In the genomic region with DNA sequence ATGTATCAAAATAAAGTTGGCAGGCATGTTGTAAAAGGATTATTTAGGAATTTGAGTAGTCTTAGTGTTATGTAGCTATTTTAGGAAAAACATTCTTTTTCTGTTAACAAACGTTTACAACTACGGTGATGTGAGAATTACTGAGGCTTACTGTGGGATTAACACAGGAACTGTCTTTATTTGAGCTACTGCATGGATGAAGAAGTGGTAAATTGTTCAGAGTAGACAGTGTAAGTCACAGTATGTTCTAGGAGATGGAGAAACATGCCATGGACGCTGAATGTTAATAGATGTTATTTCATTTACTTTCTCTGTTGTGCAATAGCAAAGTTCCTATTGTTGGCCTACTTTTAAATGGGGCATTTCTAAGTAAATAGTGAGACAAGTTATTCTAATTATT, we compare ENCODE assay signal across 8 cellular contexts. TPM values are rescaled to one million over a fixed set of nuclear protein-coding genes. Genes with fewer than 3 reads are reported as not detected.
A peak's percentile ranks its signal among the peaks of the same experiment; 100 is the strongest.
DNase-seq lines count a peak whose midpoint lies in the region; ATAC-seq and TF ChIP-seq lines count a peak whose summit lies in the region.

No MANE protein-coding gene starts in this region.

- no peak overlapping the region for H2BK15ac ChIP-seq in IMR-90 (ENCODE audit: low read depth, low read length)

- H3K27ac Mint-ChIP-seq in CD8-positive, alpha-beta memory T cell = peak overlapping the region in 7 of 8 donors; percentile 50 to 100 (median 98)

- H3K27me3 Mint-ChIP-seq in CD8-positive, alpha-beta memory T cell = no peaks in the 10 kb centered on the region

- no peak overlapping the region for H4K5ac ChIP-seq in IMR-90 (ENCODE audit: low read depth, low read length)

- H3K14ac ChIP-seq in IMR-90 (replicated peaks; ENCODE audit: low read depth, low read length) = 0 out of 2 replicates have a peak overlapping the region, but pooled peaks have one; percentile 16

- H3K4me3 ChIP-seq in CD8-positive, alpha-beta memory T cell (ENCODE audit: low read length) = peak overlapping the region; percentile 83
- peak overlapping the region; percentile 85 for H3K4me3 ChIP-seq in IMR-90 (ENCODE audit: insufficient read depth, low read depth, low read length)
- H3K4me3 ChIP-seq in brain microvascular endothelial cell (ENCODE audit: low read depth, low read length) = peak overlapping the region; percentile 84
- H3K4me3 ChIP-seq in uterus = peak overlapping the region; percentile 64 to 91

- H3K36me3 ChIP-seq in CD8-positive, alpha-beta memory T cell (ENCODE audit: insufficient read depth, low read length) = no peaks in the 10 kb centered on the region
- H3K36me3 ChIP-seq in IMR-90 (ENCODE audit: control insufficient read depth, insufficient read depth, low read length) = no peaks in the 10 kb centered on the region
- no peaks in the 10 kb centered on the region for H3K36me3 ChIP-seq in brain microvascular endothelial cell (replicated peaks)
- H3K36me3 ChIP-seq in uterus = no peaks in the 10 kb centered on the region

- peak overlapping the region; percentile 82 for H3K4me2 ChIP-seq in IMR-90 (ENCODE audit: low read depth, low read length)

- peaks cover 36% of the 10 kb centered on the region for H4K20me1 ChIP-seq in IMR-90 (ENCODE audit: insufficient read depth, low read length)

- H3K4me1 Mint-ChIP-seq in CD8-positive, alpha-beta memory T cell = peaks cover 55 to 63% (median 58%) of the 10 kb centered on the region in 3 donors

- ATAC-seq in IMR-90 (ENCODE audit: low read depth) (no peak), HG02588 (IDR thresholded peaks at IDR 0.05; ENCODE audit: unreplicated experiment) (no peak)

- H3K4me1 ChIP-seq in CD8-positive, alpha-beta memory T cell (ENCODE audit: insufficient read depth, low read length) = peaks cover 51% of the 10 kb centered on the region
- peaks cover 6% of the 10 kb centered on the region for H3K4me1 ChIP-seq in IMR-90 (ENCODE audit: control insufficient read depth, insufficient read depth, low read length)
- H3K4me1 ChIP-seq in uterus = peaks cover 0 to 7% of the 10 kb centered on the region in 2 donors

- H3K4me3 Mint-ChIP-seq in CD8-positive, alpha-beta memory T cell = peak overlapping the region; percentile 85 to 99 (median 96)

- no peak overlapping the region for H3K56ac ChIP-seq in IMR-90 (ENCODE audit: extremely low read depth, insufficient read depth, low read length)

- dilution Hi-C loops in IMR-90 (cut with HindIII; ENCODE audit: low sequenced_read_pairs, unreplicated experiment) = no loop called here

- intact Hi-C loops in IMR-90 (cut with micrococcal nuclease) (loop anchor here (1.0 to 5.0 kb wide), 2 partner anchors 121 to 192 kb away; a partner anchor contains a TSS), uterus (cut with DNase I; ENCODE audit: low total_unique reads) (no loop called here)

- no peak overlapping the region for H3K18ac ChIP-seq in IMR-90 (ENCODE audit: low read depth, low read length)

- peaks cover 6 to 38% of the 10 kb centered on the region in 2 experiments for H3K79me1 ChIP-seq in IMR-90 (ENCODE audit: low read depth in 1 of 2, low read length in 2 of 2)

- H3K9me1 ChIP-seq in IMR-90 (ENCODE audit: insufficient read depth, low read length) = peaks cover 3% of the 10 kb centered on the region; the same call in 1 of the 2 replicates

- CTCF ChIA-PET in CD8-positive, alpha-beta memory T cell (lab: Charles Lee) = interaction anchor here (1.0 to 1.1 kb wide), 2 partner anchors 50 to 82 kb away, joined by 3 read pairs; no protein-coding TSS in a partner anchor
- CTCF ChIA-PET in IMR-90 (lab: Yijun Ruan, JAX) = interaction anchor here (1.0 to 1.2 kb wide), 2 partner anchors 11 to 74 kb away, joined by 3 to 11 read pairs; no protein-coding TSS in a partner anchor

- TF ChIP-seq RAD21 in IMR-90 (IDR thresholded peaks at IDR 0.05; ENCODE audit: low read length) = no peak

- H2AK9ac ChIP-seq in IMR-90 (replicated peaks; ENCODE audit: low read depth, low read length, poor library complexity) = no peak overlapping the region

- no peak for TF ChIP-seq POLR2A in IMR-90 (IDR thresholded peaks at IDR 0.05; ENCODE audit: low read depth, low read length)
- TF ChIP-seq POLR2A in uterus (IDR thresholded peaks at IDR 0.05) = no peak

- no peak overlapping the region for H2AFZ ChIP-seq in IMR-90 (replicated peaks; ENCODE audit: low read length, poor library complexity)

- BruUV-seq in IMR-90 (replicated peaks; lab: Mats Ljungman, UMichigan) = no TSS peak

- H3K27ac ChIP-seq in CD8-positive, alpha-beta memory T cell (ENCODE audit: low read depth, low read length) = peak overlapping the region; percentile 87
- no peak overlapping the region for H3K27ac ChIP-seq in IMR-90 (ENCODE audit: insufficient read depth, low read length)
- no peak overlapping the region for H3K27ac ChIP-seq in brain microvascular endothelial cell
- H3K27ac ChIP-seq in uterus = peak overlapping the region; percentile 95 to 98

- H3K9ac ChIP-seq in IMR-90 (ENCODE audit: low read depth, low read length) = peak overlapping the region; percentile 39; the same call in 1 of the 2 replicates

- DNase-seq in CD8-positive, alpha-beta memory T cell = no peak
- DNase-seq in IMR-90 = peak; percentile 26
- DNase-seq in brain microvascular endothelial cell = no peak
- DNase-seq in lung microvascular endothelial cell (ENCODE audit: low read depth in 2 of 2) = peak; percentile 8 to 15
- no peak for DNase-seq in uterus
- no peak for DNase-seq in T1000 (lab: John Stamatoyannopoulos, UW)
- DNase-seq in activated CD8-positive, alpha-beta memory T cell treated with anti-CD3 and anti-CD28 coated beads, Interleukin-2, amount 50 U/mL, for 4 hours = no peak

- in situ Hi-C loops in IMR-90 (cut with MboI; ENCODE audit: low sequenced_read_pairs) = no loop called here
- in situ Hi-C loops in brain microvascular endothelial cell (cut with HindIII; ENCODE audit: low pct_ligation_motif_present, low sequenced_read_pairs) = no loop called here

- peak overlapping the region; percentile 20 for H2BK5ac ChIP-seq in IMR-90 (ENCODE audit: low read depth, low read length, poor library complexity, severe bottlenecking)

- H3K4ac ChIP-seq in IMR-90 (ENCODE audit: low read depth, low read length) = no peak overlapping the region; the same call in 1 of the 2 replicates

- H2BK20ac ChIP-seq in IMR-90 (ENCODE audit: low read depth, low read length) = no peak overlapping the region

- no peak overlapping the region for H4K8ac ChIP-seq in IMR-90 (ENCODE audit: low read depth in 2 of 2, low read length in 2 of 2)

- no peak overlapping the region for H2AK5ac ChIP-seq in IMR-90 (ENCODE audit: low read depth, low read length)

- no peaks in the 10 kb centered on the region for H3K27me3 ChIP-seq in CD8-positive, alpha-beta memory T cell (ENCODE audit: insufficient read depth, low read length, poor library complexity, severe bottlenecking)
- H3K27me3 ChIP-seq in IMR-90 (ENCODE audit: control insufficient read depth, insufficient read depth, low read length) (no peaks in the 10 kb centered on the region), brain microvascular endothelial cell (replicated peaks) (no peaks in the 10 kb centered on the region), uterus (no peaks in the 10 kb centered on the region)

- H3K36me3 Mint-ChIP-seq in CD8-positive, alpha-beta memory T cell = peaks cover 0 to 29% (median 4%) of the 10 kb centered on the region in 3 donors

- POLR2A ChIA-PET in CD8-positive, alpha-beta memory T cell (lab: Charles Lee) = interaction anchor here (3.0 kb wide), 1 partner anchor 192 kb away, joined by 27 read pairs; a partner anchor contains a TSS
- POLR2A ChIA-PET in IMR-90 (lab: Charles Lee; ENCODE audit: unreplicated experiment) = no interaction called here

- H3K9me3 Mint-ChIP-seq in CD8-positive, alpha-beta memory T cell = no peaks in the 10 kb centered on the region

- TF ChIP-seq CTCF in IMR-90 (conservative IDR thresholded peaks at IDR 0.05; ENCODE audit: low read depth, low read length) (no peak), brain microvascular endothelial cell (IDR thresholded peaks at IDR 0.05; ENCODE audit: low read depth, low read length, missing control alignments) (no peak), uterus (IDR thresholded peaks at IDR 0.05) (no peak)

- 0% methylated on average over 1 of the region's 3 CpGs; no CpG with 5 or more reads in 1 of the 2 experiments for WGBS in IMR-90 (ENCODE audit: extremely low coverage in 2 of 2, insufficient read length in 1 of 2), 2 experiments

- H4K91ac ChIP-seq in IMR-90 (ENCODE audit: insufficient read depth, low read depth, low read length) = no peak overlapping the region

- no peak overlapping the region for H2BK120ac ChIP-seq in IMR-90 (ENCODE audit: low read depth, low read length)

- H3K9me3 ChIP-seq in CD8-positive, alpha-beta memory T cell (ENCODE audit: low read length) = no peaks in the 10 kb centered on the region
- H3K9me3 ChIP-seq in IMR-90 (ENCODE audit: control insufficient read depth, insufficient read depth, low read length) (no peaks in the 10 kb centered on the region), uterus (no peaks in the 10 kb centered on the region)

- H3K23ac ChIP-seq in IMR-90 (ENCODE audit: low read depth, low read length) = peak overlapping the region; percentile 14; the same call in 1 of the 2 replicates

TF ChIP-seq in IMR-90, 13 proteins besides CTCF, POLR2A, EP300 and RAD21:
- TF ChIP-seq FOS (IDR thresholded peaks at IDR 0.05; ENCODE audit: low read depth, low read length) (no peak), NFE2L2 (IDR thresholded peaks at IDR 0.05; ENCODE audit: low read depth, low read length) (no peak), CHD1 (IDR thresholded peaks at IDR 0.05; ENCODE audit: low read depth, low read length) (no peak), CEBPB (IDR thresholded peaks at IDR 0.05; ENCODE audit: low read depth, low read length) (peak; percentile 93), MAZ (IDR thresholded peaks at IDR 0.05; ENCODE audit: borderline replicate concordance, low read depth, low read length) (no peak)
TF ChIP-seq in IMR-90: peak in this region for 1.

RNA-seq across cellular contexts. Expression of a gene that starts 1.7 kb away (rescaled TPM):
- 10 to 100 TPM; 40.4 to 41.1 TPM for total RNA-seq in CD8-positive, alpha-beta memory T cell
- 53.0 TPM for polyA plus RNA-seq in CD8-positive, alpha-beta memory T cell
- 14.7 and 25.6 TPM in 2 replicates for total RNA-seq in IMR-90 (2012; rRNA removed)
- polyA plus RNA-seq in IMR-90 (2012; rRNA removed) = 9.0 and 13.4 TPM in 2 replicates
- 4.7 and 6.7 TPM in 2 replicates for polyA plus RNA-seq in IMR-90 (2012; cell fraction: cytosol; rRNA removed)
- 1.8 and 7.8 TPM in 2 replicates for polyA plus RNA-seq in IMR-90 (2012; cell fraction: nucleus; rRNA removed; ENCODE audit: low replicate concordance)
- total RNA-seq in lung microvascular endothelial cell = 14.6 and 23.2 TPM in 2 replicates
- 10 to 100 TPM; 26.6 to 63.3 (median 57.5) TPM for total RNA-seq in uterus

Comparison
In these comparisons a context has a peak if more than half of its experiments do, and no peak if none do; other contexts are left out.
1. DNase-seq: peak in IMR-90 (single experiment) and lung microvascular endothelial cell (2 of 2); none in CD8-positive, alpha-beta memory T cell (0 of 5), brain microvascular endothelial cell (single experiment), uterus (0 of 2), T1000 (single experiment) and activated CD8-positive, alpha-beta memory T cell treated with anti-CD3 and anti-CD28 coated beads, Interleukin-2, amount 50 U/mL, for 4 hours (single experiment).
2. H3K27ac ChIP-seq: peak in CD8-positive, alpha-beta memory T cell (single experiment) and uterus (2 of 2); none in IMR-90 (single experiment) and brain microvascular endothelial cell (single experiment).
3. Peak in every context shown above with its lines, with median percentiles within 50 percentile points of each other: H3K4me3 ChIP-seq.